Comparison of ENCODE assay signal across 8 cellular contexts in genomic region chr4:83771113-83771705, GRCh38.
DNase-seq lines count a peak whose midpoint lies in the region; ATAC-seq and TF ChIP-seq lines count a peak whose summit lies in the region.

No MANE protein-coding gene starts in this region.

- no peak overlapping the region for H3K27ac Mint-ChIP-seq in Calu3 (ENCODE audit: unreplicated experiment)

- H3K27me3 ChIP-seq in H7 (ENCODE audit: control insufficient read depth, insufficient read depth, low read length) = no peaks in the 10 kb centered on the region
- no peaks in the 10 kb centered on the region for H3K27me3 ChIP-seq in lung (ENCODE audit: control insufficient read depth, insufficient read depth)

- intact Hi-C loops in Calu3 (cut with micrococcal nuclease; ENCODE audit: unreplicated experiment) = loop anchor here (1.0 to 10.0 kb wide), 4 partner anchors 124 to 486 kb away; no protein-coding TSS in a partner anchor

- CTCF ChIA-PET in Calu3 (lab: Charles Lee) = interaction anchor here (1.0 to 1.2 kb wide), 3 partner anchors 191 to 680 kb away, joined by 3 to 11 read pairs (median 3); no protein-coding TSS in a partner anchor

- H3K4me1 ChIP-seq in lung (ENCODE audit: control insufficient read depth in 2 of 2, insufficient read depth in 2 of 2, low read length in 2 of 2) = no peaks in the 10 kb centered on the region

- no peaks in the 10 kb centered on the region for H3K27me3 Mint-ChIP-seq in Calu3 (ENCODE audit: unreplicated experiment)

- TF ChIP-seq CTCF in Calu3 (IDR thresholded peaks at IDR 0.05; ENCODE audit: unreplicated experiment) (peak; percentile 46), lung (IDR thresholded peaks at IDR 0.05; ENCODE audit: control extremely low read depth, extremely low read depth) (no peak)

- 6 to 7% methylated on average over 2 of the region's 2 CpGs for WGBS in lung, 2 donors

- no peaks in the 10 kb centered on the region for H3K9me3 Mint-ChIP-seq in Calu3 (ENCODE audit: low read depth, unreplicated experiment)

- no TSS peak for BruUV-seq in Calu3 (replicated peaks; lab: Mats Ljungman, UMichigan)

- no peaks in the 10 kb centered on the region for H3K4me1 Mint-ChIP-seq in Calu3 (ENCODE audit: low read depth, unreplicated experiment)

- H3K4me3 ChIP-seq in H7 (ENCODE audit: insufficient read depth, low read depth, low read length) (no peak overlapping the region), lung (no peak overlapping the region)

- DNase-seq in Calu3 = peak; percentile 38
- peak; percentile 30 for DNase-seq in H7
- peak; percentile 70 for DNase-seq in NCI-H82 (lab: John Stamatoyannopoulos, UW)
- DNase-seq in dermis blood vessel endothelial cell = peak; percentile 47
- peak; percentile 34 for DNase-seq in lung (ENCODE audit: low spot score)

- H3K36me3 Mint-ChIP-seq in Calu3 (ENCODE audit: insufficient read depth, unreplicated experiment) = no peaks in the 10 kb centered on the region

- H3K27ac ChIP-seq in lung (ENCODE audit: low read depth in 1 of 2, low read length in 1 of 2) = no peak overlapping the region

- H3K36me3 ChIP-seq in H7 (replicated peaks; ENCODE audit: control insufficient read depth, insufficient read depth, low read length) (no peaks in the 10 kb centered on the region), lung (ENCODE audit: control insufficient read depth in 2 of 2, insufficient read depth in 2 of 2, low read length in 2 of 2) (no peaks in the 10 kb centered on the region)

- no peak overlapping the region for H3K4me3 Mint-ChIP-seq in Calu3 (ENCODE audit: low read depth, unreplicated experiment)

- ATAC-seq in lung (ENCODE audit: insufficient read depth, low FRiP score) = no peak
- no peak for ATAC-seq in HG03457 (IDR thresholded peaks at IDR 0.05; ENCODE audit: unreplicated experiment)
- ATAC-seq in HG03139 (IDR thresholded peaks at IDR 0.05; ENCODE audit: unreplicated experiment) = no peak
- no peak for ATAC-seq in HG03378 (IDR thresholded peaks at IDR 0.05; ENCODE audit: unreplicated experiment)

- H3K9me3 ChIP-seq in lung (ENCODE audit: control insufficient read depth in 2 of 2, insufficient read depth in 1 of 2, low read length in 1 of 2) = no peaks in the 10 kb centered on the region
